ENCODE assay signal across 8 cellular contexts in genomic region chr4:125315571-125316390, GRCh38. TPM values are rescaled to one million over a fixed set of nuclear protein-coding genes. Genes with fewer than 3 reads are reported as not detected.
DNase-seq lines count a peak whose midpoint lies in the region; ATAC-seq, FAIRE-seq and TF ChIP-seq lines count a peak whose summit lies in the region.

No MANE protein-coding gene starts in this region.

- H3K9ac ChIP-seq in GM12878 (ENCODE audit: control insufficient read depth, insufficient read depth, low read length), result no peak overlapping the region

- BruUV-seq in GM12878 (replicated peaks; lab: Mats Ljungman, UMichigan), result no TSS peak

- H3K27ac ChIP-seq in GM12878 (ENCODE audit: control insufficient read depth, insufficient read depth), result no peak overlapping the region

- SMC1A ChIA-PET in GM12878 (lab: Charles Lee; ENCODE audit: uncharacterized antibody, unreplicated experiment), result no interaction called here

- in situ Hi-C loops in GM12878 (cut with MboI), result loop anchor here (10.0 kb wide), 1 partner anchor 1289 kb away; no protein-coding TSS in a partner anchor

- RAD21 ChIA-PET in GM12878 (lab: Charles Lee; ENCODE audit: unreplicated experiment), result no interaction called here

- H3K36me3 ChIP-seq in GM12878 (ENCODE audit: control insufficient read depth in 2 of 2, insufficient read depth in 2 of 2, low read length in 1 of 2), result no peaks in the 10 kb centered on the region

- ATAC-seq in GM12878, result no peak
- ATAC-seq in HG03442 (IDR thresholded peaks at IDR 0.05; ENCODE audit: unreplicated experiment), result no peak
- ATAC-seq in HG02884 (IDR thresholded peaks at IDR 0.05; ENCODE audit: unreplicated experiment), result no peak

- H4K20me1 ChIP-seq in GM12878 (ENCODE audit: control insufficient read depth, insufficient read depth), result no peaks in the 10 kb centered on the region

- no peak for TF ChIP-seq POLR2A in GM12878 (IDR thresholded peaks at IDR 0.05; ENCODE audit: low read depth, low read length)

- POLR2A ChIA-PET in GM12878 (lab: Charles Lee), result no interaction called here

- no peak for TF ChIP-seq RAD21 in GM12878 (IDR thresholded peaks at IDR 0.05; ENCODE audit: insufficient read depth, low read depth, low read length)

- no peak for TF ChIP-seq EP300 in GM12878 (IDR thresholded peaks at IDR 0.05; ENCODE audit: borderline replicate concordance in 1 of 2, control insufficient read depth in 1 of 2, low read depth in 2 of 2, low read length in 2 of 2)

- DNase-seq in AG08395 (ENCODE audit: low spot score) (peak; percentile 35), GM12865 (ENCODE audit: low read depth) (no peak), NCI-H2227 (lab: John Stamatoyannopoulos, UW; ENCODE audit: unreplicated experiment) (peak; percentile 58), GM12878 (ENCODE audit: low read depth, low spot score) (no peak), putamen (ENCODE audit: low spot score) (peak; percentile 66)

- no peak for FAIRE-seq in GM12878 (lab: Jason Lieb, UNC)

- peak overlapping the region; percentile 85; the same call in 1 of the 2 replicates for H3K4me2 ChIP-seq in GM12878 (ENCODE audit: control insufficient read depth, insufficient read depth)

- no peaks in the 10 kb centered on the region for H3K4me1 ChIP-seq in GM12878 (ENCODE audit: control insufficient read depth, insufficient read depth, low read length)

- no peaks in the 10 kb centered on the region; the same call in 2 of the 3 replicates for H3K9me3 ChIP-seq in GM12878 (replicated peaks; ENCODE audit: control insufficient read depth, insufficient read depth, low read length)

- 12% methylated on average over 25 of the region's 51 CpGs for WGBS in GM12878 (ENCODE audit: insufficient coverage, insufficient replicate concordance, low lambda C conversion rate, missing lambda C conversion rate)

- no peak for TF ChIP-seq CTCF in GM12865 (IDR thresholded peaks at IDR 0.05; ENCODE audit: insufficient read depth, low read depth, low read length, missing control alignments)
- TF ChIP-seq CTCF in GM12878 (IDR thresholded peaks at IDR 0.05 in 2 of 3, conservative IDR thresholded peaks at IDR 0.05 in 1 of 3; ENCODE audit: control insufficient read depth in 2 of 3, extremely low read depth in 1 of 3, insufficient read depth in 1 of 3, low read depth in 3 of 3, low read length in 3 of 3), result no peak

- intact Hi-C loops in GM12878 (cut with micrococcal nuclease; ENCODE audit: unreplicated experiment), result loop anchor here (10.0 kb wide), 1 partner anchor 659 kb away; no protein-coding TSS in a partner anchor

- CTCF ChIA-PET in GM12878 (lab: Yijun Ruan, JAX), result interaction anchor here (1.0 kb wide), 1 partner anchor 1289 kb away, joined by 6 read pairs; no protein-coding TSS in a partner anchor

- no peak overlapping the region for H2AFZ ChIP-seq in GM12878 (ENCODE audit: control insufficient read depth, low read depth, low read length)

- H3K27me3 ChIP-seq in GM12878 (replicated peaks in 1 of 2; ENCODE audit: control insufficient read depth in 2 of 2, insufficient read depth in 2 of 2, low read length in 1 of 2), result peaks cover 6 to 29% of the 10 kb centered on the region in 2 experiments

- H3K4me3 ChIP-seq in GM12865 (ENCODE audit: low read depth, low read length) (peak overlapping the region; percentile 70), GM12878 (peak overlapping the region; percentile 61; the same call in 1 of the 2 replicates), iPS-11a (ENCODE audit: low read depth, low read length) (peak overlapping the region; percentile 76)

- H3K79me2 ChIP-seq in GM12878 (ENCODE audit: control insufficient read depth, insufficient read depth, low read length), result no peaks in the 10 kb centered on the region

TF ChIP-seq in GM12878, 131 proteins besides CTCF, POLR2A, EP300 and RAD21:
- TF ChIP-seq SUZ12 (IDR thresholded peaks at IDR 0.05; ENCODE audit: unreplicated experiment), result peak; percentile 42
- no peak for TF ChIP-seq TCF12 (IDR thresholded peaks at IDR 0.05; ENCODE audit: low read depth, low read length)
TF ChIP-seq in GM12878: peak in this region for 1.

RNA-seq across cellular contexts. Expression of gene FAT4, which starts 1.0 kb away (rescaled TPM):
- total RNA-seq in GM12878 (2013; cell fraction: nucleolus; rRNA removed), result not detected in 2 replicates
- total RNA-seq in GM12878 (2014; rRNA removed) (not detected in 2 replicates), GM12878 (2014; rRNA removed; fragmentation: Illumina TruSeq; extraction: Trizol) (not detected in 2 replicates), GM12878 (2021) (0.03 TPM in 1 of 2 replicates, not detected in the other)
- not detected for polyA plus RNA-seq in GM12878 (2011; ENCODE audit: low read depth)
- polyA plus RNA-seq in GM12878 (2011; rRNA removed) (not detected in 2 replicates), GM12878 (2014; fragmentation: Illumina TruSeq; extraction: Trizol) (not detected in 2 replicates), GM12878 (2014; fragmentation: Nextera tagmentation; extraction: Ambion mirVana) (not detected), GM12878 (2014; rRNA removed) (not detected in 2 replicates), GM12878 (2016; fragmentation: Nextera tagmentation; extraction: Ambion mirVana) (not detected)
- polyA plus RNA-seq in GM12878 (2011; cell fraction: cytosol; rRNA removed), result not detected in 2 replicates
- under 0.01 TPM in 1 of 2 replicates, not detected in the other for polyA plus RNA-seq in GM12878 (2011; cell fraction: nucleus; rRNA removed)
- polyA plus RNA-seq in GM12878 (2012), result 0.01 TPM in 1 of 2 replicates, not detected in the other
- under 0.01 TPM in 1 of 2 replicates, not detected in the other for polyA minus RNA-seq in GM12878 (2011; rRNA and poly(A)+ RNA removed)
- not detected in 2 replicates for polyA minus RNA-seq in GM12878 (2011; cell fraction: cytosol; rRNA and poly(A)+ RNA removed)
- polyA minus RNA-seq in GM12878 (2011; cell fraction: nucleus; rRNA and poly(A)+ RNA removed), result not detected in 2 replicates

Comparison
In these comparisons a context has a peak if more than half of its experiments do, and no peak if none do; other contexts are left out.
1. DNase-seq: peak in AG08395 (single experiment), NCI-H2227 (single experiment) and putamen (single experiment); none in GM12865 (single experiment) and GM12878 (single experiment).
2. Peak in every context shown above with its lines, with median percentiles within 50 percentile points of each other: H3K4me3 ChIP-seq.